1 cellular context compared by ENCODE assay signal in the genomic region with DNA sequence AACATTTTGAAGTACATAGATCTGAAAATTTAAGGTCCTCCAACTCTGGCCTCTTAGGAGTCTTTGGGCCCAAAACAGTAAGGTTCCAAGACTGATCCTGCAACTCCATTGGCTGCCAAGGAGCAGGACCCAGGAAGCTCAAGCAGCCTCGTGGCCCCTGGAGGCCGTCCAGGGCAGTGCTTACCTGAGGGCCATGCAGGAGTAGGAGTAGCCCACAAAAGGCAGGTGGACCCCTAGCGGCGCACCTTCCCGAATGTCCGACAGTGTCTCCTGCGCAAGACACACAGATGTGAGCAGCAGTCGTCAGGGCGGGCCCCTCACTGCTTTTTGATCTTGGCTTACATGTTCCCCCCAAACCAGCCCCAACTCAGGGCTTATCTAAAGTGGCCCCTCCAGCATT.
TF ChIP-seq lines count a peak whose summit lies in the region.

No MANE protein-coding gene starts in this region.

TF ChIP-seq in HCT116, 20 proteins besides CTCF, POLR2A, EP300 and RAD21:
- TF ChIP-seq POLR2AphosphoS5 (IDR thresholded peaks at IDR 0.05; ENCODE audit: low read depth, low read length) (no peak), SP1 (IDR thresholded peaks at IDR 0.05; ENCODE audit: low read depth) (no peak), ZFX (IDR thresholded peaks at IDR 0.05) (no peak), TCF7L2 (IDR thresholded peaks at IDR 0.05; ENCODE audit: borderline replicate concordance, extremely low read depth, insufficient read depth, insufficient read length) (no peak), EZH2phosphoT487 (IDR thresholded peaks at IDR 0.05; ENCODE audit: borderline replicate concordance) (no peak), ELF1 (IDR thresholded peaks at IDR 0.05; ENCODE audit: borderline replicate concordance, low read depth) (no peak), EZH2 (IDR thresholded peaks at IDR 0.05) (no peak), EGR1 (IDR thresholded peaks at IDR 0.05; ENCODE audit: low read depth) (no peak), JUND (IDR thresholded peaks at IDR 0.05) (no peak), SIN3A (IDR thresholded peaks at IDR 0.05; ENCODE audit: low read depth) (no peak)
- TF ChIP-seq, protein P1, sequence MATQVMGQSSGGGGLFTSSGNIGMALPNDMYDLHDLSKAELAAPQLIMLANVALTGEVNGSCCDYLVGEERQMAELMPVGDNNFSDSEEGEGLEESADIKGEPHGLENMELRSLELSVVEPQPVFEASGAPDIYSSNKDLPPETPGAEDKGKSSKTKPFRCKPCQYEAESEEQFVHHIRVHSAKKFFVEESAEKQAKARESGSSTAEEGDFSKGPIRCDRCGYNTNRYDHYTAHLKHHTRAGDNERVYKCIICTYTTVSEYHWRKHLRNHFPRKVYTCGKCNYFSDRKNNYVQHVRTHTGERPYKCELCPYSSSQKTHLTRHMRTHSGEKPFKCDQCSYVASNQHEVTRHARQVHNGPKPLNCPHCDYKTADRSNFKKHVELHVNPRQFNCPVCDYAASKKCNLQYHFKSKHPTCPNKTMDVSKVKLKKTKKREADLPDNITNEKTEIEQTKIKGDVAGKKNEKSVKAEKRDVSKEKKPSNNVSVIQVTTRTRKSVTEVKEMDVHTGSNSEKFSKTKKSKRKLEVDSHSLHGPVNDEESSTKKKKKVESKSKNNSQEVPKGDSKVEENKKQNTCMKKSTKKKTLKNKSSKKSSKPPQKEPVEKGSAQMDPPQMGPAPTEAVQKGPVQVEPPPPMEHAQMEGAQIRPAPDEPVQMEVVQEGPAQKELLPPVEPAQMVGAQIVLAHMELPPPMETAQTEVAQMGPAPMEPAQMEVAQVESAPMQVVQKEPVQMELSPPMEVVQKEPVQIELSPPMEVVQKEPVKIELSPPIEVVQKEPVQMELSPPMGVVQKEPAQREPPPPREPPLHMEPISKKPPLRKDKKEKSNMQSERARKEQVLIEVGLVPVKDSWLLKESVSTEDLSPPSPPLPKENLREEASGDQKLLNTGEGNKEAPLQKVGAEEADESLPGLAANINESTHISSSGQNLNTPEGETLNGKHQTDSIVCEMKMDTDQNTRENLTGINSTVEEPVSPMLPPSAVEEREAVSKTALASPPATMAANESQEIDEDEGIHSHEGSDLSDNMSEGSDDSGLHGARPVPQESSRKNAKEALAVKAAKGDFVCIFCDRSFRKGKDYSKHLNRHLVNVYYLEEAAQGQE (IDR thresholded peaks at IDR 0.05; ENCODE audit: low read depth), result no peak
- TF ChIP-seq, protein P2, sequence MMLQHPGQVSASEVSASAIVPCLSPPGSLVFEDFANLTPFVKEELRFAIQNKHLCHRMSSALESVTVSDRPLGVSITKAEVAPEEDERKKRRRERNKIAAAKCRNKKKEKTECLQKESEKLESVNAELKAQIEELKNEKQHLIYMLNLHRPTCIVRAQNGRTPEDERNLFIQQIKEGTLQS (IDR thresholded peaks at IDR 0.05), result no peak
- TF ChIP-seq, protein P3, sequence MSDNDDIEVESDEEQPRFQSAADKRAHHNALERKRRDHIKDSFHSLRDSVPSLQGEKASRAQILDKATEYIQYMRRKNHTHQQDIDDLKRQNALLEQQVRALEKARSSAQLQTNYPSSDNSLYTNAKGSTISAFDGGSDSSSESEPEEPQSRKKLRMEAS (IDR thresholded peaks at IDR 0.05), result no peak
